8 cellular contexts compared by ENCODE assay signal in the genomic region with DNA sequence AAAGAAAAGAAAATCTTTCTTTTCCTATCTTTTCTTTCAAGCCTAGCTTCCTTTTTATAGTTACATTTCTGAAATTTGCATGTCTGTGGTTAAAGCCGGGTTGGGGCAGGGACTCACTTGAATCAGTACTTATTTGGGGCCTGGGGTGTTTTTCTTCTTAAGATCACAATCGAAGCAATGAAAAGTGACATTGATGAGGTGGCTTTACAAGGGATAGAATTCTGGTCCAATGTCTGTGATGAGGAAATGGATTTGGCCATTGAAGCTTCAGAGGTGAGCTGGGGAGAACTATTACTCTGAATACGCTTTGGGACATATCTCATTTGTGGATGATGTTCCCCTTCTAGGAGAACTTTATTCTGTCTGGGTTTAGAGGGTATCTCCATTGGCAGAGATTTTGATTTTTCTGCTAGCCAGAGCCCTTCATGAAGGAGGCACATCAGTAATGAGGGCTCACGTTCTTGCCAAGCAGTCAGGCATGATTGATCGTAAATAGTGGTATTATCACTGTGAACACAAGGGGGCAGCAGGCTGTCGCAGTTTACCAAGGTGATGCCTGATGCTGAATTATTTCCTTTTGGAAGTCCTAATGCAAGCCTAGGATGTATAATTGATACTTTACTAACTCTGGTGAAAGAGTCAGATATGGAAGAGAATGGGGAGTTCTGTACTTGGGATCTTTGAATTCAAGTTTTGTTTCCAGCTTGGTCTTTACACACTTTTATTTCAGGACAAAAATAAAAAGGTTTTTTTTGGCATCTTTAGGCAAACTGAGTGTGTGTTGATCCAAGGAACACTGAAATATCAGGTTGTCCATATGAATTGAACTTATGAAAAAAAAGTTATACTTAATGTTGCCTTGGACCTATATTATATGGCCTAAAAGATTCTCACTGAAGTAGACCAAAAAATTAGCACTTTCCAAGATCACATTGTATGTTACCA. TPM values are rescaled to one million over a fixed set of nuclear protein-coding genes. Genes with fewer than 3 reads are reported as not detected.
DNase-seq lines count a peak whose midpoint lies in the region; ATAC-seq and TF ChIP-seq lines count a peak whose summit lies in the region.

No MANE protein-coding gene starts in this region.

- H3F3A ChIP-seq in MM.1S (ENCODE audit: insufficient read depth, low read length): peaks cover 24% of the 10 kb centered on the region

- H3K4me1 ChIP-seq in MM.1S (ENCODE audit: low read length): peaks cover 39% of the 10 kb centered on the region
- no peaks in the 10 kb centered on the region for H3K4me1 ChIP-seq in psoas muscle

- ATAC-seq in psoas muscle (peak; percentile 61 to 85 (median 74)), GM18868 (IDR thresholded peaks at IDR 0.05; ENCODE audit: unreplicated experiment) (no peak), GM19351 (IDR thresholded peaks at IDR 0.05; ENCODE audit: unreplicated experiment) (no peak)

- H3K4me2 ChIP-seq in MM.1S (ENCODE audit: low read depth, low read length): no peak overlapping the region

- peaks cover 16% of the 10 kb centered on the region; the same call in 1 of the 2 replicates for H4K20me1 ChIP-seq in MM.1S (ENCODE audit: insufficient read depth, low read length)

- H3K4me3 ChIP-seq in MM.1S (ENCODE audit: low read length) (no peak overlapping the region), psoas muscle (no peak overlapping the region)

- CTCF ChIA-PET in activated naive CD4-positive, alpha-beta T cell treated with anti-CD3 and anti-CD28 coated beads, Interleukin-2, amount 10 ng/mL, durations not matched to agents 7 days and 5 days (lab: Charles Lee): interaction anchor here (1.0 to 4.7 kb wide), 17 partner anchors 8 to 138 kb away, joined by 3 to 73 read pairs (median 5); a partner anchor contains a TSS

- no peaks in the 10 kb centered on the region for H3K9me2 ChIP-seq in MM.1S (replicated peaks; ENCODE audit: insufficient read depth, low read length)

- H2AFZ ChIP-seq in MM.1S (ENCODE audit: low read length): no peak overlapping the region

- H3K4me3 Mint-ChIP-seq in activated naive CD4-positive, alpha-beta T cell treated with anti-CD3 and anti-CD28 coated beads, Interleukin-2, amount 10 ng/mL, durations not matched to agents 7 days and 5 days: no peak overlapping the region

- peak overlapping the region; percentile 50 for H3K27ac Mint-ChIP-seq in activated naive CD4-positive, alpha-beta T cell treated with anti-CD3 and anti-CD28 coated beads, Interleukin-2, amount 10 ng/mL, durations not matched to agents 7 days and 5 days

- in situ Hi-C loops in G401 (cut with HindIII; ENCODE audit: low sequenced_read_pairs): no loop called here
- in situ Hi-C loops in SK-MEL-5 (cut with HindIII; ENCODE audit: low pct_unique_long_range_greater_than_20kb, low sequenced_read_pairs): no loop called here

- intact Hi-C loops in head of caudate nucleus (cut with DNase I): no loop called here
- intact Hi-C loops in psoas muscle (cut with DNase I): loop anchor here (5.0 to 10.0 kb wide), 2 partner anchors 138 to 141 kb away; no protein-coding TSS in a partner anchor

- H3K36me3 Mint-ChIP-seq in activated naive CD4-positive, alpha-beta T cell treated with anti-CD3 and anti-CD28 coated beads, Interleukin-2, amount 10 ng/mL, durations not matched to agents 7 days and 5 days: peaks cover 58% of the 10 kb centered on the region

- H3K9me3 Mint-ChIP-seq in activated naive CD4-positive, alpha-beta T cell treated with anti-CD3 and anti-CD28 coated beads, Interleukin-2, amount 10 ng/mL, durations not matched to agents 7 days and 5 days: no peaks in the 10 kb centered on the region

- no peaks in the 10 kb centered on the region for H3K27me3 Mint-ChIP-seq in activated naive CD4-positive, alpha-beta T cell treated with anti-CD3 and anti-CD28 coated beads, Interleukin-2, amount 10 ng/mL, durations not matched to agents 7 days and 5 days

- H3K27me3 ChIP-seq in MM.1S (replicated peaks; ENCODE audit: insufficient read depth, low read length) (no peaks in the 10 kb centered on the region), psoas muscle (ENCODE audit: insufficient read depth in 3 of 3, low read length in 2 of 3) (no peaks in the 10 kb centered on the region)

- 46 to 60% (median 48%) methylated on average over 6 of the region's 6 CpGs for whole genome bisulfite sequencing in psoas muscle, 3 donors

- TF ChIP-seq CTCF in MM.1S (IDR thresholded peaks at IDR 0.05; ENCODE audit: low read length) (peak; percentile 71), psoas muscle (IDR thresholded peaks at IDR 0.05) (peak; percentile 72)

- DNase-seq in G401 (ENCODE audit: low spot score) (peak; percentile 82), MM.1S (peak; percentile 40), SK-MEL-5 (ENCODE audit: low read depth, low spot score) (peak; percentile 75), head of caudate nucleus (peak in 41 of 42 donors; percentile 26 to 86 (median 63)), psoas muscle (no peak)
- peak; percentile 74 for DNase-seq in activated naive CD4-positive, alpha-beta T cell treated with anti-CD3 and anti-CD28 coated beads, Interleukin-2, amount 10 ng/mL, durations not matched to agents 7 days and 5 days

- H3K79me2 ChIP-seq in MM.1S (ENCODE audit: low read length): peaks cover 85% of the 10 kb centered on the region

- H3K9ac ChIP-seq in MM.1S (ENCODE audit: low read length): no peak overlapping the region

- H3K36me3 ChIP-seq in MM.1S (replicated peaks; ENCODE audit: insufficient read depth, low read length) (peaks cover 40% of the 10 kb centered on the region), psoas muscle (ENCODE audit: insufficient read depth in 1 of 2, low read depth in 1 of 2) (peaks cover 9 to 98% of the 10 kb centered on the region in 2 donors)

- H3K9me3 ChIP-seq in MM.1S (replicated peaks; ENCODE audit: insufficient read depth, low read length): no peaks in the 10 kb centered on the region
- no peaks in the 10 kb centered on the region for H3K9me3 ChIP-seq in psoas muscle

- H3K27ac ChIP-seq in MM.1S (ENCODE audit: low read length): peak overlapping the region; percentile 3; the same call in 1 of the 2 replicates
- H3K27ac ChIP-seq in psoas muscle: no peak overlapping the region

- peaks cover 46% of the 10 kb centered on the region for H3K4me1 Mint-ChIP-seq in activated naive CD4-positive, alpha-beta T cell treated with anti-CD3 and anti-CD28 coated beads, Interleukin-2, amount 10 ng/mL, durations not matched to agents 7 days and 5 days

RNA-seq across cellular contexts. Expression of a gene that starts 14.6 kb away (rescaled TPM):
- total RNA-seq in G401 (2014; rRNA removed; shearing (Covaris generic)): 200 and 386 TPM in 2 replicates
- 286 and 297 TPM in 2 replicates for total RNA-seq in SK-MEL-5 (2014; rRNA removed; shearing (Covaris generic))
- polyA plus RNA-seq in SK-MEL-5 (2015; cell fraction: cytosol; rRNA removed): 222 and 307 TPM in 2 replicates
- 191 and 217 TPM in 2 replicates for polyA plus RNA-seq in SK-MEL-5 (2015; cell fraction: nucleus; rRNA removed)
- total RNA-seq in psoas muscle: 100 to 1,000 TPM; 192 to 323 (median 227) TPM
- 100 to 1,000 TPM in 2 of 3 donors, 10 to 100 TPM in 1; 78.0 to 121 (median 120) TPM for polyA plus RNA-seq in psoas muscle

RNA-seq across cellular contexts. Expression of a gene that starts 29.7 kb away (rescaled TPM):
- total RNA-seq in G401 (2014; rRNA removed; shearing (Covaris generic)): 18.9 and 32.5 TPM in 2 replicates
- total RNA-seq in SK-MEL-5 (2014; rRNA removed; shearing (Covaris generic)): 7.7 and 8.3 TPM in 2 replicates
- 12.8 and 14.3 TPM in 2 replicates for polyA plus RNA-seq in SK-MEL-5 (2015; cell fraction: cytosol; rRNA removed)
- polyA plus RNA-seq in SK-MEL-5 (2015; cell fraction: nucleus; rRNA removed): 38.7 and 43.6 TPM in 2 replicates
- 10 to 100 TPM; 14.5 to 20.6 (median 18.9) TPM for total RNA-seq in psoas muscle
- polyA plus RNA-seq in psoas muscle: 10 to 100 TPM in 2 of 3 donors, 1 to 10 TPM in 1; 5.3 to 37.9 (median 27.4) TPM

Comparison
In these comparisons a context has a peak if more than half of its experiments do, and no peak if none do; other contexts are left out.
1. DNase-seq: peak in G401 (single experiment), MM.1S (single experiment), SK-MEL-5 (single experiment), activated naive CD4-positive, alpha-beta T cell treated with anti-CD3 and anti-CD28 coated beads, Interleukin-2, amount 10 ng/mL, durations not matched to agents 7 days and 5 days (single experiment) and head of caudate nucleus (41 of 42); none in psoas muscle (0 of 2).
2. ATAC-seq: peak in psoas muscle (4 of 4); none in GM18868 (single experiment) and GM19351 (single experiment).